ENCODE assay signal across 17 cellular contexts in the genomic region with DNA sequence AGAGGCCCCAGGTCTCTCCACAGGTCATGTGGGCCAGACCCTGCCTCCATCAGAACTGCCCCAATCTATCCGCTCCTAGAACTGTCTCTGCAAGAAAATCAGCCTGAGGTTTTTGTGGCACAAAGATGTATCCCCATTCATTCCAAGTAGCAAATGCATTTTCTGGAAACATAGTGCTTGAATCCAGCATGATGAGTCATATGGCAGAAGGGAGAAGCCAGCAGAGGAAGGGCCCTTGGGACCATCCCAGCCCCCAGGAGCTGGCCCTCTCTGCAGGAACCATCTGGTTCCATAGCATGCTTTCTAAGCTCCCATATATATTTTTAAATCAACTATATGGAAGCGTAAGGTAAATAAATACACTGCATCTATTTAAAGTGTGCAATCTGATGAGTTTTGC.
"Had no signal": no experiment of that assay in that cellular context is flagged by ENCODE, and none has a peak within 500 bp of the region (broad histone marks: within the 10 kb centered on the region; RNA-seq: fewer than 3 reads in every experiment).

No MANE protein-coding gene starts in this region.

- FAIRE-seq: frontal cortex had no signal

- ATAC-seq: stimulated activated naive CD8-positive, alpha-beta T cell treated with anti-CD3 and anti-CD28 coated beads, Interleukin-15, Interleukin-2, amounts not matched to agents 100 U/mL and 50 U/mL, for 24 hours had no signal

- DNase-seq: activated CD4-positive, alpha-beta T cell treated with anti-CD3 and anti-CD28 coated beads for 1 hour; activated CD8-positive, alpha-beta memory T cell treated with anti-CD3 and anti-CD28 coated beads for 24 hours; activated CD8-positive, alpha-beta memory T cell treated with anti-CD3 and anti-CD28 coated beads, Interleukin-2, amount 50 U/mL, for 48 hours; activated effector memory CD4-positive, alpha-beta T cell treated with Interleukin-2 at 50 U/mL for 16 hours; activated naive CD4-positive, alpha-beta T cell treated with anti-CD3 and anti-CD28 coated beads, Interleukin-2, amount 50 U/mL, for 16 hours; activated T-cell treated with anti-CD3 and anti-CD28 coated beads, Interleukin-2, amount 50 U/mL, for 48 hours; dorsolateral prefrontal cortex; heart left ventricle; left ventricle myocardium inferior; mammary epithelial cell; midbrain; nephron progenitor cell; nucleus accumbens; stimulated activated CD4-positive, alpha-beta T cell treated with anti-CD3 and anti-CD28 coated beads, Interleukin-2, amount 100 ng/mL, for 24 hours; stimulated activated naive CD8-positive, alpha-beta T cell treated with anti-CD3 and anti-CD28 coated beads, Interleukin-15, Interleukin-2, amounts not matched to agents 100 U/mL and 50 U/mL, for 24 hours; T-helper 2 cell had no signal
